ENCODE assay signal across 9 cellular contexts in genomic region chr1:211469938-211470529, GRCh38. TPM values are rescaled to one million over a fixed set of nuclear protein-coding genes. Genes with fewer than 3 reads are reported as not detected.
A peak's percentile ranks its signal among the peaks of the same experiment; 100 is the strongest.
DNase-seq lines count a peak whose midpoint lies in the region; ATAC-seq, FAIRE-seq and TF ChIP-seq lines count a peak whose summit lies in the region.
"Had no signal": no experiment of that assay in that cellular context is flagged by ENCODE, and none has a peak within 500 bp of the region (broad histone marks: within the 10 kb centered on the region; RNA-seq: fewer than 3 reads in every experiment).

No MANE protein-coding gene starts in this region.

- ATAC-seq in IMR-90 (ENCODE audit: low read depth) (peak; percentile 100), psoas muscle (peak; percentile 57 to 84 (median 72)), GM18498 (IDR thresholded peaks at IDR 0.05; ENCODE audit: unreplicated experiment) (no peak), GM18519 (IDR thresholded peaks at IDR 0.05; ENCODE audit: low FRiP score, unreplicated experiment) (no peak)

- no peak for FAIRE-seq in RCC 7860 (lab: Jason Lieb, UNC)
- FAIRE-seq: TTC549 had no signal

- intact Hi-C loops in IMR-90 (cut with micrococcal nuclease) = loop anchor here (1.0 to 10.0 kb wide), 4 partner anchors 44 to 185 kb away; no protein-coding TSS in a partner anchor
- intact Hi-C loops in left ventricle myocardium inferior (cut with micrococcal nuclease) = no loop called here
- intact Hi-C loops in psoas muscle (cut with DNase I) = loop anchor here in 1 of 2 donors (10.0 kb wide), 1 partner anchor 1065 kb away; no protein-coding TSS in a partner anchor

- dilution Hi-C loops in IMR-90 (cut with HindIII; ENCODE audit: low sequenced_read_pairs, unreplicated experiment) = no loop called here

- no TSS peak for BruUV-seq in IMR-90 (replicated peaks; lab: Mats Ljungman, UMichigan)

- no peaks in the 10 kb centered on the region for H3K4me1 ChIP-seq in IMR-90 (ENCODE audit: control insufficient read depth, insufficient read depth, low read length)
- peaks cover 9% of the 10 kb centered on the region for H3K4me1 ChIP-seq in adipocyte (ENCODE audit: control insufficient read depth, insufficient read depth, low read length)
- peaks cover 23% of the 10 kb centered on the region for H3K4me1 ChIP-seq in left ventricle myocardium inferior
- peaks cover 8% of the 10 kb centered on the region for H3K4me1 ChIP-seq in psoas muscle

- 0 out of 2 replicates have a peak overlapping the region, but pooled peaks have one; percentile 64 for H3K4me2 ChIP-seq in IMR-90 (ENCODE audit: low read depth, low read length)

- TF ChIP-seq RAD21 in IMR-90 (IDR thresholded peaks at IDR 0.05; ENCODE audit: low read length) = peak; percentile 61

- H3K18ac ChIP-seq in IMR-90 (ENCODE audit: low read depth, low read length) = no peak overlapping the region

- H3K14ac ChIP-seq in IMR-90 (replicated peaks; ENCODE audit: low read depth, low read length) = no peak overlapping the region

- H3K9ac ChIP-seq in IMR-90 (ENCODE audit: low read depth, low read length) (no peak overlapping the region), adipocyte (ENCODE audit: low read length) (no peak overlapping the region)

- H4K5ac ChIP-seq in IMR-90 (ENCODE audit: low read depth, low read length) = no peak overlapping the region

- H4K20me1 ChIP-seq in IMR-90 (ENCODE audit: insufficient read depth, low read length) = no peaks in the 10 kb centered on the region

- no peaks in the 10 kb centered on the region for H3K9me1 ChIP-seq in IMR-90 (ENCODE audit: insufficient read depth, low read length)

- no peak overlapping the region for H2BK20ac ChIP-seq in IMR-90 (ENCODE audit: low read depth, low read length)

- TF ChIP-seq CTCF in IMR-90 (conservative IDR thresholded peaks at IDR 0.05; ENCODE audit: low read depth, low read length) = peak; percentile 81
- peak; percentile 93 for TF ChIP-seq CTCF in left ventricle myocardium inferior (IDR thresholded peaks at IDR 0.05; ENCODE audit: borderline replicate concordance)
- TF ChIP-seq CTCF in psoas muscle (IDR thresholded peaks at IDR 0.05) = peak; percentile 71

- H3K79me1 ChIP-seq in IMR-90 (ENCODE audit: low read depth in 1 of 2, low read length in 2 of 2) = no peaks in the 10 kb centered on the region

- H3K36me3 ChIP-seq in IMR-90 (ENCODE audit: control insufficient read depth, insufficient read depth, low read length) (no peaks in the 10 kb centered on the region), adipocyte (ENCODE audit: control insufficient read depth, insufficient read depth, low read length, severe bottlenecking) (no peaks in the 10 kb centered on the region), left ventricle myocardium inferior (no peaks in the 10 kb centered on the region), psoas muscle (ENCODE audit: insufficient read depth in 1 of 2, low read depth in 1 of 2) (no peaks in the 10 kb centered on the region)

- no peak overlapping the region for H2BK120ac ChIP-seq in IMR-90 (ENCODE audit: low read depth, low read length)

- H3K23ac ChIP-seq in IMR-90 (ENCODE audit: low read depth, low read length) = no peak overlapping the region

- H3K9me3 ChIP-seq in IMR-90 (ENCODE audit: control insufficient read depth, insufficient read depth, low read length) = no peaks in the 10 kb centered on the region
- no peaks in the 10 kb centered on the region for H3K9me3 ChIP-seq in adipocyte (ENCODE audit: control insufficient read depth, low read length)
- H3K9me3 ChIP-seq in left ventricle myocardium inferior (replicated peaks) = no peaks in the 10 kb centered on the region
- no peaks in the 10 kb centered on the region for H3K9me3 ChIP-seq in psoas muscle

- no peak overlapping the region for H2BK15ac ChIP-seq in IMR-90 (ENCODE audit: low read depth, low read length)

- H2AK5ac ChIP-seq in IMR-90 (ENCODE audit: low read depth, low read length) = no peak overlapping the region

- no peak overlapping the region for H4K8ac ChIP-seq in IMR-90 (ENCODE audit: low read depth in 2 of 2, low read length in 2 of 2)

- H2AFZ ChIP-seq in IMR-90 (replicated peaks; ENCODE audit: low read length, poor library complexity) = peak overlapping the region; percentile 84

- no peak overlapping the region for H2BK5ac ChIP-seq in IMR-90 (ENCODE audit: low read depth, low read length, poor library complexity, severe bottlenecking)

- in situ Hi-C loops in IMR-90 (cut with MboI; ENCODE audit: low sequenced_read_pairs) = loop anchor here (10.0 kb wide), 1 partner anchor 145 kb away; the partner anchor contains the start of gene TRAF5

- H3K56ac ChIP-seq in IMR-90 (ENCODE audit: extremely low read depth, insufficient read depth, low read length) = no peak overlapping the region

- H4K91ac ChIP-seq in IMR-90 (ENCODE audit: insufficient read depth, low read depth, low read length) = no peak overlapping the region

- H3K4me3 ChIP-seq in IMR-90 (ENCODE audit: insufficient read depth, low read depth, low read length) = no peak overlapping the region
- H3K4me3 ChIP-seq in adipocyte (ENCODE audit: low read length) = no peak overlapping the region
- no peak overlapping the region for H3K4me3 ChIP-seq in left ventricle myocardium inferior
- H3K4me3 ChIP-seq in psoas muscle = no peak overlapping the region

- H3K27ac ChIP-seq in IMR-90 (ENCODE audit: insufficient read depth, low read length) (no peak overlapping the region), left ventricle myocardium inferior (replicated peaks) (no peak overlapping the region), psoas muscle (no peak overlapping the region)

- CTCF ChIA-PET in IMR-90 (lab: Yijun Ruan, JAX) = interaction anchor here (0.9 to 1.7 kb wide), 9 partner anchors 8 to 157 kb away, joined by 3 to 8 read pairs (median 4); no protein-coding TSS in a partner anchor

- POLR2A ChIA-PET in IMR-90 (lab: Charles Lee; ENCODE audit: unreplicated experiment) = no interaction called here

- TF ChIP-seq POLR2A in IMR-90 (IDR thresholded peaks at IDR 0.05; ENCODE audit: low read depth, low read length) = no peak

- peak; percentile 69 for DNase-seq in DMS79 treated with DMSO at 0.1 percent for 48 hours (lab: John Stamatoyannopoulos, UW)
- peak; percentile 64 for DNase-seq in IMR-90
- peak; percentile 46 for DNase-seq in RCC 7860 (ENCODE audit: low spot score)
- peak; percentile 85 for DNase-seq in adipocyte (ENCODE audit: low read depth)
- DNase-seq in left ventricle myocardium inferior = peak; percentile 80
- peak; percentile 74 to 80 for DNase-seq in psoas muscle

- H2AK9ac ChIP-seq in IMR-90 (replicated peaks; ENCODE audit: low read depth, low read length, poor library complexity) = peak overlapping the region; percentile 77

- WGBS in IMR-90 (ENCODE audit: extremely low coverage in 2 of 2, insufficient read length in 1 of 2), 2 experiments = 8% methylated on average over 6 of the region's 13 CpGs; no CpG with 5 or more reads in 1 of the 2 experiments
- WGBS in psoas muscle, 3 donors = 3 to 6% (median 4%) methylated on average over 13 of the region's 13 CpGs

- no peak overlapping the region for H3K4ac ChIP-seq in IMR-90 (ENCODE audit: low read depth, low read length)

- peaks cover 17% of the 10 kb centered on the region for H3K27me3 ChIP-seq in IMR-90 (ENCODE audit: control insufficient read depth, insufficient read depth, low read length)
- H3K27me3 ChIP-seq in adipocyte (replicated peaks; ENCODE audit: control insufficient read depth, insufficient read depth, low read length) = peaks cover 11% of the 10 kb centered on the region
- peaks cover 9% of the 10 kb centered on the region for H3K27me3 ChIP-seq in left ventricle myocardium inferior (ENCODE audit: low read depth)
- H3K27me3 ChIP-seq in psoas muscle (ENCODE audit: insufficient read depth in 3 of 3, low read length in 2 of 3) = no peaks in the 10 kb centered on the region

TF ChIP-seq in IMR-90, 13 proteins besides CTCF, POLR2A, EP300 and RAD21:
- peak; percentile 74 for TF ChIP-seq SMC3 (IDR thresholded peaks at IDR 0.05; ENCODE audit: low read depth, low read length)
- no peak for TF ChIP-seq RCOR1 (IDR thresholded peaks at IDR 0.05; ENCODE audit: insufficient replicate concordance, low read length)
- peak; percentile 21; the same call in 1 of the 2 replicates for TF ChIP-seq BHLHE40 (IDR thresholded peaks at IDR 0.05; ENCODE audit: low read depth, low read length)

RNA-seq across cellular contexts. Expression of gene RD3, which starts 21.9 kb away (rescaled TPM):
- not detected in 2 replicates for total RNA-seq in IMR-90 (2012; rRNA removed)
- not detected in 2 replicates for polyA plus RNA-seq in IMR-90 (2012; rRNA removed)
- polyA plus RNA-seq in IMR-90 (2012; cell fraction: cytosol; rRNA removed) = not detected in 2 replicates
- polyA plus RNA-seq in IMR-90 (2012; cell fraction: nucleus; rRNA removed; ENCODE audit: low replicate concordance) = not detected in 2 replicates
- total RNA-seq in left ventricle myocardium inferior = not detected
- total RNA-seq in psoas muscle = not detected
- polyA plus RNA-seq in psoas muscle = under 1 TPM in 2 of 3 donors, not detected in 1; 0.03 to 0.10 TPM

Comparison
In these comparisons a context has a peak if more than half of its experiments do, and no peak if none do; other contexts are left out.
1. ATAC-seq: peak in IMR-90 (single experiment) and psoas muscle (4 of 4); none in GM18498 (single experiment) and GM18519 (single experiment).
2. Peak in every context shown above with its lines, with median percentiles within 50 percentile points of each other: DNase-seq and CTCF ChIP-seq.